Comparison of ENCODE assay signal across 30 cellular contexts in genomic region chr3:173819368-173819767, GRCh38.
"Had no signal": no experiment of that assay in that cellular context is flagged by ENCODE, and none has a peak within 500 bp of the region (broad histone marks: within the 10 kb centered on the region; RNA-seq: fewer than 3 reads in every experiment).

No MANE protein-coding gene starts in this region.

- DNase-seq: activated B cell treated with CpG ODN at 0.5 μM for 24 hours; activated CD4-positive, alpha-beta T cell treated with anti-CD3 and anti-CD28 coated beads for 36 hours; activated effector memory CD4-positive, alpha-beta T cell treated with Interleukin-2 at 50 U/mL for 16 hours; activated naive CD4-positive, alpha-beta T cell treated with anti-CD3 and anti-CD28 coated beads for 36 hours; activated naive CD8-positive, alpha-beta T cell treated with anti-CD3 and anti-CD28 coated beads for 36 hours; activated T-cell treated with anti-CD3 and anti-CD28 coated beads for 4 hours; adrenal gland; aorta; body of pancreas; dermis blood vessel endothelial cell; effector CD8-positive, alpha-beta T cell; esophagus squamous epithelium; kidney; left colon; midbrain; naive thymus-derived CD4-positive, alpha-beta T cell; pancreas; retina; stimulated activated CD4-positive, alpha-beta T cell treated with anti-CD3 and anti-CD28 coated beads, Interleukin-1b, Interleukin-23, amount 100 ng/mL, for 48 hours; stimulated activated CD4-positive, alpha-beta T cell treated with anti-CD3 and anti-CD28 coated beads, Interleukin-4, amount 100 ng/mL, for 4 hours; stimulated activated CD8-positive, alpha-beta memory T cell treated with anti-CD3 and anti-CD28 coated beads, Interleukin-4, amount 100 ng/mL, for 48 hours; T-helper 2 cell; tibial artery; upper lobe of right lung had no signal

- H3K27ac ChIP-seq: adrenal gland, body of pancreas, epithelial cell of prostate, esophagus squamous epithelium, pancreas, prostate gland, skin epidermis, suprapubic skin, tibial artery, upper lobe of right lung had no signal

- H3K36me3 ChIP-seq: adrenal gland, esophagus squamous epithelium, pancreas, prostate gland, suprapubic skin, tibial artery, upper lobe of right lung had no signal

- H3K27ac Mint-ChIP-seq: activated B cell treated with CpG ODN at 0.5 μM for 24 hours; activated CD4-positive, alpha-beta T cell treated with anti-CD3 and anti-CD28 coated beads for 36 hours; activated naive CD4-positive, alpha-beta T cell treated with anti-CD3 and anti-CD28 coated beads for 36 hours; activated naive CD8-positive, alpha-beta T cell treated with anti-CD3 and anti-CD28 coated beads for 36 hours; naive thymus-derived CD4-positive, alpha-beta T cell; stimulated activated memory B cell treated with anti-CD40 and anti-IgM and Interleukin-4, amounts not matched to agents 10 μg/mL and 1 μg/mL and 100 μg/mL, for 72 hours had no signal

- H3K4me1 Mint-ChIP-seq: activated B cell treated with CpG ODN at 0.5 μM for 24 hours; activated CD4-positive, alpha-beta T cell treated with anti-CD3 and anti-CD28 coated beads for 36 hours; activated naive CD8-positive, alpha-beta T cell treated with anti-CD3 and anti-CD28 coated beads for 36 hours; naive thymus-derived CD4-positive, alpha-beta T cell; stimulated activated memory B cell treated with anti-CD40 and anti-IgM and Interleukin-4, amounts not matched to agents 10 μg/mL and 1 μg/mL and 100 μg/mL, for 72 hours had no signal

- H3K27me3 Mint-ChIP-seq: activated B cell treated with CpG ODN at 0.5 μM for 24 hours; activated CD4-positive, alpha-beta T cell treated with anti-CD3 and anti-CD28 coated beads for 36 hours; activated naive CD8-positive, alpha-beta T cell treated with anti-CD3 and anti-CD28 coated beads for 36 hours; naive thymus-derived CD4-positive, alpha-beta T cell; stimulated activated memory B cell treated with anti-CD40 and anti-IgM and Interleukin-4, amounts not matched to agents 10 μg/mL and 1 μg/mL and 100 μg/mL, for 72 hours had no signal

- ATAC-seq: activated CD4-positive, alpha-beta T cell treated with anti-CD3 and anti-CD28 coated beads for 36 hours; body of pancreas; left colon; naive thymus-derived CD4-positive, alpha-beta T cell; pancreas; sciatic nerve; stimulated activated memory B cell treated with anti-CD40 and anti-IgM and Interleukin-4, amounts not matched to agents 10 μg/mL and 1 μg/mL and 100 μg/mL, for 72 hours; upper lobe of right lung had no signal

- H3K4me3 ChIP-seq: adrenal gland, body of pancreas, esophagus squamous epithelium, pancreas, prostate gland, skin epidermis, suprapubic skin, tibial artery, upper lobe of right lung had no signal

- H3K4me3 Mint-ChIP-seq: activated B cell treated with CpG ODN at 0.5 μM for 24 hours; activated CD4-positive, alpha-beta T cell treated with anti-CD3 and anti-CD28 coated beads for 36 hours; activated naive CD4-positive, alpha-beta T cell treated with anti-CD3 and anti-CD28 coated beads for 36 hours; activated naive CD8-positive, alpha-beta T cell treated with anti-CD3 and anti-CD28 coated beads for 36 hours; naive thymus-derived CD4-positive, alpha-beta T cell; stimulated activated memory B cell treated with anti-CD40 and anti-IgM and Interleukin-4, amounts not matched to agents 10 μg/mL and 1 μg/mL and 100 μg/mL, for 72 hours had no signal

- H3K4me1 ChIP-seq: adrenal gland, body of pancreas, esophagus squamous epithelium, pancreas, prostate gland, suprapubic skin, upper lobe of right lung had no signal

- H3K36me3 Mint-ChIP-seq: activated naive CD8-positive, alpha-beta T cell treated with anti-CD3 and anti-CD28 coated beads for 36 hours; naive thymus-derived CD4-positive, alpha-beta T cell; stimulated activated memory B cell treated with anti-CD40 and anti-IgM and Interleukin-4, amounts not matched to agents 10 μg/mL and 1 μg/mL and 100 μg/mL, for 72 hours had no signal

- H3K9me3 ChIP-seq: adrenal gland, body of pancreas, esophagus squamous epithelium, pancreas, prostate gland, suprapubic skin, tibial artery, upper lobe of right lung had no signal

- H3K27me3 ChIP-seq: adrenal gland, body of pancreas, esophagus squamous epithelium, suprapubic skin, tibial artery, upper lobe of right lung had no signal
